8 cellular contexts compared by ENCODE assay signal in genomic region chr1:62688687-62689085, GRCh38. TPM values are rescaled to one million over a fixed set of nuclear protein-coding genes. Genes with fewer than 3 reads are reported as not detected.
DNase-seq lines count a peak whose midpoint lies in the region; ATAC-seq and TF ChIP-seq lines count a peak whose summit lies in the region.

No MANE protein-coding gene starts in this region.

- H3K4me1 ChIP-seq in muscle layer of duodenum (ENCODE audit: control insufficient read depth in 1 of 2, insufficient read depth in 2 of 2, low read length in 2 of 2): peaks cover 6 to 47% of the 10 kb centered on the region in 2 donors

- peak overlapping the region; percentile 71 for H3K27ac ChIP-seq in muscle layer of duodenum (ENCODE audit: low read length)

- peaks cover 0 to 5% of the 10 kb centered on the region in 2 donors for H3K36me3 ChIP-seq in muscle layer of duodenum (ENCODE audit: control insufficient read depth in 1 of 2, insufficient read depth in 2 of 2, low read length in 2 of 2)

- no peaks in the 10 kb centered on the region for H3K27me3 ChIP-seq in muscle layer of duodenum (ENCODE audit: low read depth, low read length)

- H3K27me3 Mint-ChIP-seq in chondrocyte (ENCODE audit: low read depth): no peaks in the 10 kb centered on the region

- no peaks in the 10 kb centered on the region for H3K9me3 Mint-ChIP-seq in chondrocyte (ENCODE audit: low read depth)

- peaks cover 64% of the 10 kb centered on the region for H3K4me1 Mint-ChIP-seq in chondrocyte (ENCODE audit: low read depth)

- no peaks in the 10 kb centered on the region for H3K9me3 ChIP-seq in muscle layer of duodenum (ENCODE audit: control insufficient read depth in 1 of 2, low read length in 2 of 2)

- H3K4me3 ChIP-seq in AG09309 (ENCODE audit: control insufficient read depth, low read depth, low read length) (peak overlapping the region; percentile 88), muscle layer of duodenum (ENCODE audit: low read depth in 1 of 2, low read length in 2 of 2) (peak overlapping the region; percentile 83 to 87)

- no peak for TF ChIP-seq CTCF in AG09309 (IDR thresholded peaks at IDR 0.05; ENCODE audit: control insufficient read depth, insufficient read depth, low read depth, low read length, missing control alignments)
- no peak for TF ChIP-seq CTCF in chondrocyte (IDR thresholded peaks at IDR 0.05)

- H3K4me3 Mint-ChIP-seq in chondrocyte (ENCODE audit: unreplicated experiment): peak overlapping the region; percentile 93

- peaks cover 2% of the 10 kb centered on the region for H3K36me3 Mint-ChIP-seq in chondrocyte (ENCODE audit: low read depth)

- ATAC-seq in GM19455 (IDR thresholded peaks at IDR 0.05; ENCODE audit: unreplicated experiment) (peak; percentile 12), GM21515 (IDR thresholded peaks at IDR 0.05; ENCODE audit: unreplicated experiment) (no peak), GM21619 (IDR thresholded peaks at IDR 0.05; ENCODE audit: unreplicated experiment) (no peak)

- H3K27ac Mint-ChIP-seq in chondrocyte (ENCODE audit: unreplicated experiment): peak overlapping the region; percentile 95

- DNase-seq in AG09309 (ENCODE audit: low read depth) (no peak), NAMALWA (ENCODE audit: low spot score) (peak; percentile 54), chondrocyte (ENCODE audit: low spot score) (no peak)
- DNase-seq in activated CD8-positive, alpha-beta memory T cell treated with anti-CD3 and anti-CD28 coated beads for 24 hours: no peak

RNA-seq across cellular contexts. Expression of gene DOCK7, which starts 0.5 kb away (rescaled TPM):
- 79.7 to 88.4 TPM (median 83.2 TPM) in 3 replicates for total RNA-seq in chondrocyte
